In the genomic region with DNA sequence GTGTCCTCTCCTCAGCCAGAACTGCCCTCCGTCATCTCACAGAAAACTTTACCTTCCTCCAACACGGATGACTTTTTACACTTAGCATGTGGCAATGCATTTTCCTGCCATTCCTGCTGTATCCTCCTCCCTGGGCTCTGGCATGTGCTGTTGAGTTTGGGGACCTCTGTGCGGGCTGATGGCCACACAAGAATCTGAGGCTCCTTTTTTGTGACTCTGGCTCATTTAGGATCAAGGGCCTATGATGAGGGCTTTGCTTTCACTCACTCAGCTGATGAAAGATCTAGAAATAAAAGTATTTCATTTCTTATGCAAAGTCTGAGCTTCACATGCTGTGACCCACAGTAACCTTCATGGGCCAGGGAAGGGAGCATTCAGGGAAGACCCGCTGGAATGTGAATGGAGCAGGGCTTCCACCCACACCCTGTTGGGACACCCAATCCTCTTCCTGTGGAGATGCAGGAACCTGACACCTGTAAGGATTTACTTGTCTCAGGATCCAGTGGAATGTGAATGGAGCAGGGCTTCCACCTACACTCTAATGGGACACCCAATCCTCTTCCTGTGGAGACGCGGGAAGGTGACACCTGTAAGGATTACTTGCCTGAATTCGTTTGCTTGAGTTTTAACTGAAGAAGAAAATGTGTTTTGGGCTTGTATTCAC, we compare ENCODE assay signal across 16 cellular contexts.
DNase-seq lines count a peak whose midpoint lies in the region; ATAC-seq and TF ChIP-seq lines count a peak whose summit lies in the region.
"Had no signal": no experiment of that assay in that cellular context is flagged by ENCODE, and none has a peak within 500 bp of the region (broad histone marks: within the 10 kb centered on the region; RNA-seq: fewer than 3 reads in every experiment).

No MANE protein-coding gene starts in this region.

- no peak overlapping the region for H4K8ac ChIP-seq in mesendoderm (ENCODE audit: low read depth, low read length)

- H3K9ac ChIP-seq in NT2/D1 (ENCODE audit: insufficient read length, low read depth) (no peak overlapping the region), endodermal cell (ENCODE audit: extremely low read depth, low read length, poor library complexity, severe bottlenecking) (no peak overlapping the region), mesendoderm (ENCODE audit: low read length) (no peak overlapping the region)
- H3K9ac ChIP-seq: BLaER1 treated with 17β-estradiol and CSF1 and Interleukin-3, amounts not matched to agents 10 nM and 100 nM had no signal

- no peak overlapping the region for H2BK120ac ChIP-seq in mesendoderm (ENCODE audit: low read depth, low read length)

- no peak overlapping the region for H4K5ac ChIP-seq in mesendoderm (ENCODE audit: low read length)

- TF ChIP-seq CTCF in GM23338 (conservative IDR thresholded peaks at IDR 0.05; ENCODE audit: low read depth in 2 of 2) (no peak), endodermal cell (conservative IDR thresholded peaks at IDR 0.05) (no peak), BE2C (IDR thresholded peaks at IDR 0.05; ENCODE audit: low read depth, low read length) (no peak)

- H3K27me3 ChIP-seq in GM23338 (ENCODE audit: insufficient read depth) (no peaks in the 10 kb centered on the region), NT2/D1 (ENCODE audit: insufficient read depth, insufficient read length) (no peaks in the 10 kb centered on the region), endodermal cell (ENCODE audit: control insufficient read depth, insufficient read depth, low read length, poor library complexity, severe bottlenecking) (no peaks in the 10 kb centered on the region), mesendoderm (ENCODE audit: insufficient read depth, low read length, poor library complexity) (no peaks in the 10 kb centered on the region), BE2C (no peaks in the 10 kb centered on the region)
- H3K27me3 ChIP-seq: BLaER1 treated with 17β-estradiol and CSF1 and Interleukin-3, amounts not matched to agents 10 nM and 100 nM had no signal

- H3K27ac ChIP-seq in GM23338 (ENCODE audit: low read depth) (no peak overlapping the region), endodermal cell (ENCODE audit: low read depth, low read length) (no peak overlapping the region), mesendoderm (ENCODE audit: low read depth, low read length) (peak overlapping the region; percentile 5)
- H3K27ac ChIP-seq: BLaER1 treated with 17β-estradiol and CSF1 and Interleukin-3, amounts not matched to agents 10 nM and 100 nM had no signal

- peaks cover 2% of the 10 kb centered on the region; the same call in 1 of the 2 replicates for H3K9me2 ChIP-seq in GM23338 (ENCODE audit: insufficient read depth)

- no peak overlapping the region for H2AFZ ChIP-seq in GM23338

- no peaks in the 10 kb centered on the region for H3K36me3 ChIP-seq in GM23338 (ENCODE audit: insufficient read depth)
- no peaks in the 10 kb centered on the region for H3K36me3 ChIP-seq in NT2/D1 (ENCODE audit: insufficient read depth, insufficient read length, low read length)
- H3K36me3 ChIP-seq in endodermal cell (ENCODE audit: control insufficient read depth, insufficient read depth, low read length), result no peaks in the 10 kb centered on the region
- no peaks in the 10 kb centered on the region for H3K36me3 ChIP-seq in mesendoderm (ENCODE audit: control insufficient read depth, insufficient read depth, low read length)
- no peaks in the 10 kb centered on the region for H3K36me3 ChIP-seq in BE2C
- H3K36me3 ChIP-seq: BLaER1 treated with 17β-estradiol and CSF1 and Interleukin-3, amounts not matched to agents 10 nM and 100 nM had no signal

- H3K4me2 ChIP-seq in GM23338 (no peak overlapping the region), mesendoderm (ENCODE audit: low read length) (no peak overlapping the region)
- H3K4me2 ChIP-seq: BLaER1 treated with 17β-estradiol and CSF1 and Interleukin-3, amounts not matched to agents 10 nM and 100 nM had no signal

- intact Hi-C loops in activated T-helper 2 cell treated with anti-CD3 and anti-CD28 coated beads, Interferon-gamma antibody, Interleukin-2, Interleukin-4, amounts not matched to agents 10 μg/mL and 5 μg/mL and 100 μg/mL, durations not matched to agents 14 hours and 24 hours and 36 hours (cut with micrococcal nuclease), result no loop called here

- H3K9me3 Mint-ChIP-seq in GM23338 (peaks cover 3% of the 10 kb centered on the region; the same call in 1 of the 3 replicates), endodermal cell (no peaks in the 10 kb centered on the region)
- no peaks in the 10 kb centered on the region for H3K9me3 Mint-ChIP-seq in activated naive CD8-positive, alpha-beta T cell treated with anti-CD3 and anti-CD28 coated beads, Interleukin-2, amount 50 U/mL, for 24 hours
- H3K9me3 Mint-ChIP-seq in activated T-helper 2 cell treated with anti-CD3 and anti-CD28 coated beads, Interferon-gamma antibody, Interleukin-2, Interleukin-4, amounts not matched to agents 10 μg/mL and 5 μg/mL and 100 μg/mL, durations not matched to agents 14 hours and 24 hours and 36 hours, result no peaks in the 10 kb centered on the region

- H3K9me3 ChIP-seq in NT2/D1 (ENCODE audit: insufficient read depth, low read length) (no peaks in the 10 kb centered on the region), endodermal cell (ENCODE audit: control insufficient read depth, low read length) (no peaks in the 10 kb centered on the region), BE2C (no peaks in the 10 kb centered on the region)
- H3K9me3 ChIP-seq: BLaER1 treated with 17β-estradiol and CSF1 and Interleukin-3, amounts not matched to agents 10 nM and 100 nM had no signal

- H3K4me1 ChIP-seq in GM23338 (ENCODE audit: insufficient read depth), result peaks cover 12% of the 10 kb centered on the region; the same call in 1 of the 2 replicates
- peaks cover 3% of the 10 kb centered on the region for H3K4me1 ChIP-seq in NT2/D1 (ENCODE audit: insufficient read depth, insufficient read length)
- H3K4me1 ChIP-seq in endodermal cell (ENCODE audit: control insufficient read depth, insufficient read depth, low read length), result no peaks in the 10 kb centered on the region
- H3K4me1 ChIP-seq in mesendoderm (ENCODE audit: control insufficient read depth, low read depth, low read length), result no peaks in the 10 kb centered on the region
- H3K4me1 ChIP-seq in BE2C, result peaks cover 5% of the 10 kb centered on the region; the same call in 1 of the 2 replicates
- H3K4me1 ChIP-seq: BLaER1 treated with 17β-estradiol and CSF1 and Interleukin-3, amounts not matched to agents 10 nM and 100 nM had no signal

- no peak overlapping the region for H2AK5ac ChIP-seq in mesendoderm (ENCODE audit: low read length)

- WGBS in endodermal cell (ENCODE audit: insufficient coverage in 1 of 2, insufficient read length in 1 of 2), 2 experiments, result 85 to 87% methylated on average over 7 of the region's 7 CpGs
- WGBS in mesendoderm (ENCODE audit: extremely low coverage, insufficient coverage, low lambda C conversion rate), result no CpG with 5 or more reads among the region's 7 CpGs

- no peak overlapping the region for H3K23ac ChIP-seq in mesendoderm (ENCODE audit: low read length)

- H3K27ac Mint-ChIP-seq in GM23338 (peak overlapping the region; percentile 87), endodermal cell (peak overlapping the region; percentile 52)
- H3K27ac Mint-ChIP-seq in activated naive CD8-positive, alpha-beta T cell treated with anti-CD3 and anti-CD28 coated beads, Interleukin-2, amount 50 U/mL, for 24 hours, result no peak overlapping the region
- no peak overlapping the region for H3K27ac Mint-ChIP-seq in activated T-helper 2 cell treated with anti-CD3 and anti-CD28 coated beads, Interferon-gamma antibody, Interleukin-2, Interleukin-4, amounts not matched to agents 10 μg/mL and 5 μg/mL and 100 μg/mL, durations not matched to agents 14 hours and 24 hours and 36 hours

- H3K79me1 ChIP-seq in mesendoderm (ENCODE audit: low read length), result no peaks in the 10 kb centered on the region

- H3K4me3 ChIP-seq in GM23338, result no peak overlapping the region
- no peak overlapping the region for H3K4me3 ChIP-seq in NT2/D1 (ENCODE audit: insufficient read length, low read depth)
- no peak overlapping the region for H3K4me3 ChIP-seq in endodermal cell (ENCODE audit: low read length)
- no peak overlapping the region for H3K4me3 ChIP-seq in mesendoderm (ENCODE audit: low read length)
- no peak overlapping the region for H3K4me3 ChIP-seq in BE2C (ENCODE audit: low read depth, low read length)
- H3K4me3 ChIP-seq: BLaER1 treated with 17β-estradiol and CSF1 and Interleukin-3, amounts not matched to agents 10 nM and 100 nM had no signal

- H3K4me3 Mint-ChIP-seq in GM23338, result no peak overlapping the region; the same call in 2 of the 3 replicates
- no peak overlapping the region for H3K4me3 Mint-ChIP-seq in endodermal cell
- H3K4me3 Mint-ChIP-seq in activated naive CD8-positive, alpha-beta T cell treated with anti-CD3 and anti-CD28 coated beads, Interleukin-2, amount 50 U/mL, for 24 hours, result no peak overlapping the region
- H3K4me3 Mint-ChIP-seq in activated T-helper 2 cell treated with anti-CD3 and anti-CD28 coated beads, Interferon-gamma antibody, Interleukin-2, Interleukin-4, amounts not matched to agents 10 μg/mL and 5 μg/mL and 100 μg/mL, durations not matched to agents 14 hours and 24 hours and 36 hours (ENCODE audit: low read depth), result no peak overlapping the region

- H3K4me1 Mint-ChIP-seq in GM23338 (peaks cover 34% of the 10 kb centered on the region), endodermal cell (peaks cover 9% of the 10 kb centered on the region)
- no peaks in the 10 kb centered on the region for H3K4me1 Mint-ChIP-seq in activated naive CD8-positive, alpha-beta T cell treated with anti-CD3 and anti-CD28 coated beads, Interleukin-2, amount 50 U/mL, for 24 hours
- H3K4me1 Mint-ChIP-seq in activated T-helper 2 cell treated with anti-CD3 and anti-CD28 coated beads, Interferon-gamma antibody, Interleukin-2, Interleukin-4, amounts not matched to agents 10 μg/mL and 5 μg/mL and 100 μg/mL, durations not matched to agents 14 hours and 24 hours and 36 hours (ENCODE audit: low read depth), result no peaks in the 10 kb centered on the region

- peak; percentile 64 for DNase-seq in GM23338 (ENCODE audit: low spot score)
- DNase-seq in NT2/D1 (ENCODE audit: low read depth, low spot score), result peak; percentile 25
- peak; percentile 85 for DNase-seq in endodermal cell
- peak; percentile 92 for DNase-seq in mesendoderm
- DNase-seq in activated naive CD8-positive, alpha-beta T cell treated with anti-CD3 and anti-CD28 coated beads, Interleukin-2, amount 50 U/mL, for 24 hours, result no peak
- no peak for DNase-seq in medulla oblongata (ENCODE audit: extremely low spot score)
- DNase-seq in activated T-helper 2 cell treated with anti-CD3 and anti-CD28 coated beads, Interferon-gamma antibody, Interleukin-2, Interleukin-4, amounts not matched to agents 10 μg/mL and 5 μg/mL and 100 μg/mL, durations not matched to agents 14 hours and 24 hours and 36 hours (ENCODE audit: low spot score), result no peak
- no peak for DNase-seq in BE2C
- DNase-seq: GF-D8, MV-4-11, NCI-H1417, NCI-H1930, NCI-H69, OCI-M1, RPMI8226 had no signal

- no peak overlapping the region for H3K4ac ChIP-seq in mesendoderm (ENCODE audit: low read depth, low read length)

- H3K79me2 ChIP-seq in GM23338 (replicated peaks; ENCODE audit: insufficient read depth), result no peaks in the 10 kb centered on the region
- no peaks in the 10 kb centered on the region for H3K79me2 ChIP-seq in mesendoderm (ENCODE audit: control insufficient read depth, insufficient read depth, low read length)

- peak; percentile 92 for ATAC-seq in GM23338
- no peak for ATAC-seq in activated naive CD8-positive, alpha-beta T cell treated with anti-CD3 and anti-CD28 coated beads, Interleukin-2, amount 50 U/mL, for 24 hours

- H2BK15ac ChIP-seq in mesendoderm (replicated peaks; ENCODE audit: low read depth), result no peak overlapping the region

- no peaks in the 10 kb centered on the region for H4K20me1 ChIP-seq in GM23338 (replicated peaks; ENCODE audit: insufficient read depth)
- H4K20me1 ChIP-seq: BLaER1 treated with 17β-estradiol and CSF1 and Interleukin-3, amounts not matched to agents 10 nM and 100 nM had no signal

- H3F3A ChIP-seq in GM23338 (replicated peaks; ENCODE audit: low read depth), result no peaks in the 10 kb centered on the region

- H3K18ac ChIP-seq in mesendoderm (ENCODE audit: low read length), result no peak overlapping the region

- H3K56ac ChIP-seq in mesendoderm (ENCODE audit: low read length), result no peak overlapping the region

- H2BK5ac ChIP-seq in mesendoderm (ENCODE audit: low read length), result no peak overlapping the region

- H3K27me3 Mint-ChIP-seq in GM23338 (ENCODE audit: insufficient read depth, low read depth, poor library complexity), result peaks cover 18% of the 10 kb centered on the region
- H3K27me3 Mint-ChIP-seq in endodermal cell (ENCODE audit: insufficient read depth), result no peaks in the 10 kb centered on the region
- H3K27me3 Mint-ChIP-seq in activated naive CD8-positive, alpha-beta T cell treated with anti-CD3 and anti-CD28 coated beads, Interleukin-2, amount 50 U/mL, for 24 hours, result no peaks in the 10 kb centered on the region
- no peaks in the 10 kb centered on the region for H3K27me3 Mint-ChIP-seq in activated T-helper 2 cell treated with anti-CD3 and anti-CD28 coated beads, Interferon-gamma antibody, Interleukin-2, Interleukin-4, amounts not matched to agents 10 μg/mL and 5 μg/mL and 100 μg/mL, durations not matched to agents 14 hours and 24 hours and 36 hours (ENCODE audit: low read depth)

- H3K36me3 Mint-ChIP-seq in GM23338 (ENCODE audit: low read depth) (peaks cover 8% of the 10 kb centered on the region), endodermal cell (ENCODE audit: low read depth) (no peaks in the 10 kb centered on the region)
- no peaks in the 10 kb centered on the region for H3K36me3 Mint-ChIP-seq in activated naive CD8-positive, alpha-beta T cell treated with anti-CD3 and anti-CD28 coated beads, Interleukin-2, amount 50 U/mL, for 24 hours (ENCODE audit: low read depth)
- H3K36me3 Mint-ChIP-seq in activated T-helper 2 cell treated with anti-CD3 and anti-CD28 coated beads, Interferon-gamma antibody, Interleukin-2, Interleukin-4, amounts not matched to agents 10 μg/mL and 5 μg/mL and 100 μg/mL, durations not matched to agents 14 hours and 24 hours and 36 hours (ENCODE audit: low read depth), result no peaks in the 10 kb centered on the region

Comparison
In these comparisons a context has a peak if more than half of its experiments do, and no peak if none do; other contexts are left out.
1. DNase-seq: peak in GM23338 (single experiment), NT2/D1 (single experiment), endodermal cell (single experiment) and mesendoderm (single experiment); none in activated naive CD8-positive, alpha-beta T cell treated with anti-CD3 and anti-CD28 coated beads, Interleukin-2, amount 50 U/mL, for 24 hours (single experiment), medulla oblongata (single experiment), activated T-helper 2 cell treated with anti-CD3 and anti-CD28 coated beads, Interferon-gamma antibody, Interleukin-2, Interleukin-4, amounts not matched to agents 10 μg/mL and 5 μg/mL and 100 μg/mL, durations not matched to agents 14 hours and 24 hours and 36 hours (single experiment) and BE2C (single experiment).
2. H3K27ac Mint-ChIP-seq: peak in GM23338 (single experiment) and endodermal cell (single experiment); none in activated naive CD8-positive, alpha-beta T cell treated with anti-CD3 and anti-CD28 coated beads, Interleukin-2, amount 50 U/mL, for 24 hours (single experiment) and activated T-helper 2 cell treated with anti-CD3 and anti-CD28 coated beads, Interferon-gamma antibody, Interleukin-2, Interleukin-4, amounts not matched to agents 10 μg/mL and 5 μg/mL and 100 μg/mL, durations not matched to agents 14 hours and 24 hours and 36 hours (single experiment).